8 cellular contexts compared by ENCODE assay signal in the genomic region with DNA sequence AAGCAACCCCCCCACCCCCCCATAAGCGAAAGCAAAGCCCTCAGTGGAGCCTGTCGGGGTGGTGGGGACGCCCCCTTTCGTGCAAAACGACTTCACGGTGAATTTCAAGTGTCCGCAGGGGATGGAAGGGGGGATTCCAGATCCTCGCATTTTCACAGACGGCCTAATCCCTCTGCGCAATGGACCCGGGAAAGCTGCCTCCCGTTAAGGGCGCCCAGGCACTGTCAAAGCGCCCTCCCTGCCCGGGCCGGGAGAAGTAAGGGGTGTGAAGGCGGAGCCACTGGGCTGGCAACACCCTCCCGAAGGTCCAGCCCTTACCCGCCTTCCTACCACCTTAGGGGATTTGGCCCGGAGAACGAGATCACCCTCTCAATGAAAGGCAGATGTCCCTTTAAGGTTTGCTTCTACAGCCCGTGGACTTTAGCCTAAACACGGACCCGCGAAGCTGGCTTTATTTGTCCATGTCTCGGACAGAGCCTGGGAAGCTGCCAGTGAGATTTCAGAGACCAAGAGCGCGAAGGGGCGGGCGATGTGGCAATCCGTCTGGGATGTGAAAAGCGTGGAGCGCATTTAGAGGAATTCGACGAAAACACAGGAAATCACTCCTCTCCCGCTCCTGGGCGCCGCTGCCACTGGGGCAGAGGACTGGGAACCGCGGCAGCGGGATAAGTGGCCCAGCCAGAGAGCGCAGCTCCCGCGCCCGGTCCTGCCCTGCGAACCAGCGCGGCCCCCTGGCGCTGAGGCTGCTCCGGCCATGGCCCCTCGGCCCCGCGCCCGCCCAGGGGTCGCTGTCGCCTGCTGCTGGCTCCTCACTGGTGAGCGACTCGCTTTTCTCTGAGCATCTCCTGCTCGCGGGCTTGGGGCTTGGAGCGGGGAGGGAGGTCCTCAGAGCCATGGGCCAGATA. TPM values are rescaled to one million over a fixed set of nuclear protein-coding genes. Genes with fewer than 3 reads are reported as not detected.
DNase-seq lines count a peak whose midpoint lies in the region; ATAC-seq and TF ChIP-seq lines count a peak whose summit lies in the region.

A gene (plus strand): TSS at position 317 of the 905 bp plus-strand sequence. CDS start 438 bp downstream, at position 755.
A gene with protein sequence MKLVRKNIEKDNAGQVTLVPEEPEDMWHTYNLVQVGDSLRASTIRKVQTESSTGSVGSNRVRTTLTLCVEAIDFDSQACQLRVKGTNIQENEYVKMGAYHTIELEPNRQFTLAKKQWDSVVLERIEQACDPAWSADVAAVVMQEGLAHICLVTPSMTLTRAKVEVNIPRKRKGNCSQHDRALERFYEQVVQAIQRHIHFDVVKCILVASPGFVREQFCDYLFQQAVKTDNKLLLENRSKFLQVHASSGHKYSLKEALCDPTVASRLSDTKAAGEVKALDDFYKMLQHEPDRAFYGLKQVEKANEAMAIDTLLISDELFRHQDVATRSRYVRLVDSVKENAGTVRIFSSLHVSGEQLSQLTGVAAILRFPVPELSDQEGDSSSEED (plus strand): TSS at position 317 of the 905 bp plus-strand sequence. CDS start 12,479 bp downstream, outside the sequence.

- H2BK120ac ChIP-seq in trophoblast cell (ENCODE audit: insufficient read depth, low read length, poor library complexity), result peak within 1 kb of the TSS; percentile 52

- peak; percentile 45 for TF ChIP-seq CTCF in cardiac muscle cell (IDR thresholded peaks at IDR 0.05; ENCODE audit: low read depth, low read length)

- no peak within 1 kb of the TSS for H3K23ac ChIP-seq in trophoblast cell (ENCODE audit: low read length)

- H3K36me3 ChIP-seq in SJSA1 (no peaks in the 10 kb centered on the region), adipocyte (ENCODE audit: control insufficient read depth, insufficient read depth, low read length, severe bottlenecking) (no peaks in the 10 kb centered on the region), cardiac muscle cell (no peaks in the 10 kb centered on the region), trophoblast cell (ENCODE audit: control insufficient read depth in 1 of 2, insufficient read depth in 2 of 2, low read length in 2 of 2) (no peaks in the 10 kb centered on the region)

- H3K27ac ChIP-seq in SJSA1, result peak within 1 kb of the TSS; percentile 54
- H3K27ac ChIP-seq in cardiac muscle cell, result no peak within 1 kb of the TSS
- peak within 1 kb of the TSS; percentile 36 for H3K27ac ChIP-seq in trophoblast cell (ENCODE audit: low read depth, low read length)

- H3K18ac ChIP-seq in trophoblast cell (ENCODE audit: low read length), result peak within 1 kb of the TSS; percentile 49

- H4K91ac ChIP-seq in trophoblast cell (ENCODE audit: low read depth, low read length), result peak within 1 kb of the TSS; percentile 39

- peaks cover 1% of the 10 kb centered on the region for H3K79me2 ChIP-seq in trophoblast cell (ENCODE audit: control insufficient read depth, insufficient read depth, low read length, poor library complexity)

- peaks cover 4% of the 10 kb centered on the region for H3K79me1 ChIP-seq in trophoblast cell (ENCODE audit: low read length)

- peak within 1 kb of the TSS; percentile 82 for H3K4me2 ChIP-seq in trophoblast cell (ENCODE audit: low read length)

- no peak within 1 kb of the TSS for H2BK5ac ChIP-seq in trophoblast cell (ENCODE audit: low read depth, low read length, poor library complexity)

- peak within 1 kb of the TSS; percentile 46 for H3K14ac ChIP-seq in trophoblast cell (ENCODE audit: low read length)

- WGBS in trophoblast cell (ENCODE audit: extremely low coverage, insufficient coverage, insufficient read length), result no CpG with 5 or more reads among the region's 61 CpGs

- peak within 1 kb of the TSS; percentile 29 for H2AK5ac ChIP-seq in trophoblast cell (ENCODE audit: low read length)

- peak within 1 kb of the TSS; percentile 89 for H2AFZ ChIP-seq in trophoblast cell (ENCODE audit: insufficient read depth, low read length, poor library complexity)

- ATAC-seq in GM19372 (IDR thresholded peaks at IDR 0.05; ENCODE audit: low read depth, unreplicated experiment) (peak; percentile 71), HG03442 (IDR thresholded peaks at IDR 0.05; ENCODE audit: unreplicated experiment) (peak; percentile 75)

- H3K9ac ChIP-seq in adipocyte (ENCODE audit: low read length), result peak within 1 kb of the TSS; percentile 85
- H3K9ac ChIP-seq in trophoblast cell (ENCODE audit: low read length), result peak within 1 kb of the TSS; percentile 21

- peak within 1 kb of the TSS; percentile 72 for H4K8ac ChIP-seq in trophoblast cell (ENCODE audit: low read depth, low read length)

- peak within 1 kb of the TSS; percentile 19 for H4K12ac ChIP-seq in trophoblast cell (ENCODE audit: low read depth, low read length)

- H3K4me3 ChIP-seq in SJSA1 (peak within 1 kb of the TSS; percentile 57), adipocyte (ENCODE audit: low read length) (peak within 1 kb of the TSS; percentile 91), cardiac muscle cell (peak within 1 kb of the TSS; percentile 43), trophoblast cell (ENCODE audit: low read depth, low read length) (peak within 1 kb of the TSS; percentile 73)

- DNase-seq in COLO668 (lab: John Stamatoyannopoulos, UW; ENCODE audit: unreplicated experiment), result peak; percentile 58
- peak; percentile 80 to 90 for DNase-seq in SJSA1 (ENCODE audit: low read depth in 1 of 2, low spot score in 2 of 2)
- peak; percentile 95 for DNase-seq in adipocyte (ENCODE audit: low read depth)
- DNase-seq in cardiac muscle cell (ENCODE audit: low read depth in 1 of 2, low spot score in 1 of 2), result peak; percentile 81 to 93
- peak; percentile 68 to 84 for DNase-seq in trophoblast cell
- DNase-seq in GDM1 (lab: John Stamatoyannopoulos, UW), result no peak

- H3K9me3 ChIP-seq in SJSA1 (replicated peaks) (no peaks in the 10 kb centered on the region), adipocyte (ENCODE audit: control insufficient read depth, low read length) (no peaks in the 10 kb centered on the region), cardiac muscle cell (ENCODE audit: low read depth) (no peaks in the 10 kb centered on the region), trophoblast cell (ENCODE audit: insufficient read depth, low read depth, low read length) (no peaks in the 10 kb centered on the region)

- no peaks in the 10 kb centered on the region for H3K27me3 ChIP-seq in SJSA1 (replicated peaks)
- no peaks in the 10 kb centered on the region for H3K27me3 ChIP-seq in adipocyte (replicated peaks; ENCODE audit: control insufficient read depth, insufficient read depth, low read length)
- H3K27me3 ChIP-seq in cardiac muscle cell, result no peaks in the 10 kb centered on the region
- H3K27me3 ChIP-seq in trophoblast cell (ENCODE audit: insufficient read depth, low read length), result no peaks in the 10 kb centered on the region

- peak within 1 kb of the TSS; percentile 31 for H2BK12ac ChIP-seq in trophoblast cell (ENCODE audit: low read length)

- H3K4me1 ChIP-seq in SJSA1 (replicated peaks) (peaks cover 43% of the 10 kb centered on the region), adipocyte (ENCODE audit: control insufficient read depth, insufficient read depth, low read length) (peaks cover 35% of the 10 kb centered on the region), cardiac muscle cell (ENCODE audit: low read depth) (no peaks in the 10 kb centered on the region), trophoblast cell (ENCODE audit: control insufficient read depth in 1 of 2, insufficient read depth in 2 of 2, low read length in 2 of 2) (no peaks in the 10 kb centered on the region)

- H3K4ac ChIP-seq in trophoblast cell (ENCODE audit: low read depth, low read length), result no peak within 1 kb of the TSS

RNA-seq across cellular contexts. Expression of the first gene that starts in this region (rescaled TPM):
- total RNA-seq in SJSA1 (2014; rRNA removed; shearing (Covaris generic)), result 27.4 and 27.5 TPM in 2 replicates
- 2.9 and 6.8 TPM in 2 replicates for total RNA-seq in cardiac muscle cell
- polyA plus RNA-seq in cardiac muscle cell, result 2.1 and 7.3 TPM in 2 replicates
- 15.9 and 16.7 TPM in 2 replicates for polyA plus RNA-seq in trophoblast cell (2013)

RNA-seq across cellular contexts. Expression of the second gene that starts in this region (rescaled TPM):
- total RNA-seq in SJSA1 (2014; rRNA removed; shearing (Covaris generic)), result 12.8 and 20.9 TPM in 2 replicates
- 15.3 and 15.6 TPM in 2 replicates for total RNA-seq in cardiac muscle cell
- 14.5 and 16.8 TPM in 2 replicates for polyA plus RNA-seq in cardiac muscle cell
- polyA plus RNA-seq in trophoblast cell (2013), result 23.4 and 25.1 TPM in 2 replicates
